ENCODE assay signal across 1 cellular context in genomic region chr14:104143071-104143470, GRCh38.
TF ChIP-seq lines count a peak whose summit lies in the region.

No MANE protein-coding gene starts in this region.

TF ChIP-seq in H1, 55 proteins besides CTCF, POLR2A, EP300 and RAD21:
- no peak for TF ChIP-seq JUND (IDR thresholded peaks at IDR 0.05; ENCODE audit: low read length)
- no peak for TF ChIP-seq SRF (IDR thresholded peaks at IDR 0.05; ENCODE audit: low read depth, low read length)
- no peak for TF ChIP-seq RFX5 (IDR thresholded peaks at IDR 0.05; ENCODE audit: borderline replicate concordance, low read depth, low read length)
TF ChIP-seq in H1: peak in this region for 0.
